15 cellular contexts compared by ENCODE assay signal in genomic region chr22:26501996-26502395, GRCh38.
"Had no signal": no experiment of that assay in that cellular context is flagged by ENCODE, and none has a peak within 500 bp of the region (broad histone marks: within the 10 kb centered on the region; RNA-seq: fewer than 3 reads in every experiment).

No MANE protein-coding gene starts in this region.

- H3K4me1 ChIP-seq: ascending aorta had no signal

- H3K27me3 ChIP-seq: ascending aorta, dorsolateral prefrontal cortex, hepatocyte had no signal

- H3K4me2 ChIP-seq: hepatocyte had no signal

- FAIRE-seq: bronchial epithelial cell, kidney had no signal

- DNase-seq: dorsolateral prefrontal cortex; kidney; left ventricle myocardium inferior; mucosa of descending colon; naive thymus-derived CD4-positive, alpha-beta T cell; stimulated activated CD4-positive, alpha-beta T cell treated with anti-CD3 and anti-CD28 coated beads, Interleukin-15, amount 100 ng/mL, for 24 hours; stimulated activated CD4-positive, alpha-beta T cell treated with anti-CD3 and anti-CD28 coated beads, Interleukin-4, amount 100 ng/mL, for 1 hour; stimulated activated naive CD4-positive, alpha-beta T cell treated with Interleukin-2 at 50 U/mL for 16 hours; T-helper 17 cell; trophoblast cell; WERI-Rb-1 had no signal

- H3K4me3 ChIP-seq: ascending aorta, dorsolateral prefrontal cortex, hepatocyte, mucosa of descending colon, skin epidermis had no signal

- H3K79me2 ChIP-seq: hepatocyte had no signal

- H3K9me3 ChIP-seq: ascending aorta, left ventricle myocardium inferior, mucosa of descending colon had no signal

- ATAC-seq: mucosa of descending colon had no signal

- H3K9me3 Mint-ChIP-seq: naive thymus-derived CD4-positive, alpha-beta T cell had no signal

- H3K27ac ChIP-seq: ascending aorta, hepatocyte, skin epidermis, WERI-Rb-1 had no signal

- H2AFZ ChIP-seq: hepatocyte had no signal

- H3K4me3 Mint-ChIP-seq: T-helper 17 cell had no signal
